14 cellular contexts compared by ENCODE assay signal in the genomic region with DNA sequence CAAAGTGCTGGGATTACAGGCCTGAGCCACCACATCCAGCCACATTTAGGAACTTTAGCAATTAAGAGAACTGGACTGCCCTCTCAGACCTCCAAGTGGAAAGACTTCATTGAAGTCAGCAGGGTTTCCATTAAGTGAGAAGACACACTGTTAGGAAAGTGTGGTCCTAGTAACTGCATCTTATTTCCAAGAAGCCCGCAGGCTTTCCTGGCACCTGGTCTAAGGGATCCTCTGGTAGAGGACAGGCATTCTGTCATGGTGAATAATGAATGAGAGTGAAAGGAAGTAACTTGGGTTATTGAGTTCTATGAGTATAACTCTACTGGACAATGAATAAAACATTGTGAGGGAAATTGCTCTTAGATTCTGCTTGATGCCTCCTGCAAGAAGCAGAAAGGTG.
"Had no signal": no experiment of that assay in that cellular context is flagged by ENCODE, and none has a peak within 500 bp of the region (broad histone marks: within the 10 kb centered on the region; RNA-seq: fewer than 3 reads in every experiment).

No MANE protein-coding gene starts in this region.

- H3K27ac ChIP-seq: foreskin keratinocyte, neutrophil, tibial artery had no signal

- H3K4me3 Mint-ChIP-seq: immature natural killer cell had no signal

- ATAC-seq: foreskin keratinocyte, left colon, left ventricle myocardium superior had no signal

- H3K9me3 Mint-ChIP-seq: immature natural killer cell, naive B cell had no signal

- H3K36me3 Mint-ChIP-seq: immature natural killer cell, naive B cell had no signal

- H3K27me3 ChIP-seq: foreskin keratinocyte, tibial artery had no signal

- H3K4me1 ChIP-seq: foreskin keratinocyte, tibial artery had no signal

- H3K36me3 ChIP-seq: neutrophil had no signal

- H3K9me3 ChIP-seq: neutrophil, tibial artery had no signal

- H3K27me3 Mint-ChIP-seq: naive B cell had no signal

- DNase-seq: dermis blood vessel endothelial cell; foreskin keratinocyte; immature natural killer cell; kidney; left ventricle myocardium superior; mesenchymal stem cell; naive B cell; small intestine; stimulated activated CD4-positive, alpha-beta T cell treated with anti-CD3 and anti-CD28 coated beads, Interleukin-12 subunit alpha, Interleukin-12 subunit beta, amount 100 ng/mL, for 4 hours; stimulated activated naive CD4-positive, alpha-beta T cell treated with Interleukin-2 at 50 U/mL for 16 hours; tibial artery had no signal

- H3K4me3 ChIP-seq: lung, tibial artery had no signal

- H3K27ac Mint-ChIP-seq: immature natural killer cell had no signal
